In genomic region chr7:131502810-131503545, GRCh38 we compare ENCODE assay signal across 9 cellular contexts. TPM values are rescaled to one million over a fixed set of nuclear protein-coding genes. Genes with fewer than 3 reads are reported as not detected.
DNase-seq lines count a peak whose midpoint lies in the region; ATAC-seq and TF ChIP-seq lines count a peak whose summit lies in the region.
"Had no signal": no experiment of that assay in that cellular context is flagged by ENCODE, and none has a peak within 500 bp of the region (broad histone marks: within the 10 kb centered on the region; RNA-seq: fewer than 3 reads in every experiment).

No MANE protein-coding gene starts in this region.

- H3K27me3 ChIP-seq in left ventricle myocardium inferior (ENCODE audit: low read depth) (no peaks in the 10 kb centered on the region), HAP-1 (ENCODE audit: low read depth) (no peaks in the 10 kb centered on the region)

- H3K9me3 Mint-ChIP-seq in activated T-helper 17 cell treated with anti-CD3 and anti-CD28 coated beads, Interleukin-2, amount 50 U/mL, for 72 hours: no peaks in the 10 kb centered on the region

- no peaks in the 10 kb centered on the region for H3K9me3 ChIP-seq in left ventricle myocardium inferior (replicated peaks)
- H3K9me3 ChIP-seq in HAP-1: no peaks in the 10 kb centered on the region

- H3K4me3 Mint-ChIP-seq in activated T-helper 17 cell treated with anti-CD3 and anti-CD28 coated beads, Interleukin-2, amount 50 U/mL, for 72 hours: no peak overlapping the region

- peaks cover 49% of the 10 kb centered on the region for H3K4me1 ChIP-seq in left ventricle myocardium inferior
- no peaks in the 10 kb centered on the region; the same call in 1 of the 2 replicates for H3K4me1 ChIP-seq in HAP-1

- TF ChIP-seq CTCF in left ventricle myocardium inferior (IDR thresholded peaks at IDR 0.05; ENCODE audit: borderline replicate concordance): no peak

- H3K27me3 Mint-ChIP-seq in activated T-helper 17 cell treated with anti-CD3 and anti-CD28 coated beads, Interleukin-2, amount 50 U/mL, for 72 hours: no peaks in the 10 kb centered on the region

- peaks cover 24% of the 10 kb centered on the region for H3K4me1 Mint-ChIP-seq in activated T-helper 17 cell treated with anti-CD3 and anti-CD28 coated beads, Interleukin-2, amount 50 U/mL, for 72 hours

- H3K36me3 ChIP-seq in left ventricle myocardium inferior (peaks cover 50% of the 10 kb centered on the region), HAP-1 (replicated peaks) (peaks cover 50% of the 10 kb centered on the region)

- in situ Hi-C loops in HAP-1 (cut with MboI; ENCODE audit: low sequenced_read_pairs) (no loop called here), KBM-7 (cut with MboI; ENCODE audit: low pct_unique_long_range_greater_than_20kb, low sequenced_read_pairs) (no loop called here)

- H3K27ac Mint-ChIP-seq in activated T-helper 17 cell treated with anti-CD3 and anti-CD28 coated beads, Interleukin-2, amount 50 U/mL, for 72 hours: peak overlapping the region; percentile 38

- DNase-seq in DMS 273 (lab: John Stamatoyannopoulos, UW; ENCODE audit: unreplicated experiment): peak; percentile 63
- DNase-seq in DMS 273 treated with DMSO at 0.1 percent for 48 hours (lab: John Stamatoyannopoulos, UW): no peak
- DNase-seq in left ventricle myocardium inferior: peak; percentile 67
- DNase-seq in substantia nigra (lab: John Stamatoyannopoulos, UW): peak in 21 of 49 donors; percentile 16 to 76 (median 27)
- no peak for DNase-seq in HAP-1 (ENCODE audit: low spot score in 2 of 2)
- no peak for DNase-seq in KBM-7
- no peak for DNase-seq in NCI-H526 (lab: John Stamatoyannopoulos, UW)

- ATAC-seq in activated T-helper 17 cell treated with anti-CD3 and anti-CD28 coated beads, Interleukin-2, amount 50 U/mL, for 72 hours (replicated peaks): no peak

- H3K4me3 ChIP-seq in left ventricle myocardium inferior (no peak overlapping the region), HAP-1 (no peak overlapping the region)

- peak overlapping the region; percentile 85 for H3K27ac ChIP-seq in left ventricle myocardium inferior (replicated peaks)
- H3K27ac ChIP-seq in substantia nigra (ENCODE audit: low read depth, low read length, poor library complexity, severe bottlenecking): peak overlapping the region; percentile 24
- H3K27ac ChIP-seq: 22Rv1 had no signal

- intact Hi-C loops in left ventricle myocardium inferior (cut with micrococcal nuclease): no loop called here

- peaks cover 9% of the 10 kb centered on the region for H3K36me3 Mint-ChIP-seq in activated T-helper 17 cell treated with anti-CD3 and anti-CD28 coated beads, Interleukin-2, amount 50 U/mL, for 72 hours (ENCODE audit: low read depth)

RNA-seq across cellular contexts. Expression of gene PODXL, which starts 53.5 kb away (rescaled TPM):
- 1 to 10 TPM in 1 of 2 donors, under 1 TPM in 1; 0.40 to 1.8 TPM for total RNA-seq in activated T-helper 17 cell treated with anti-CD3 and anti-CD28 coated beads, Interleukin-2, amount 50 U/mL, for 72 hours
- 67.4 TPM for total RNA-seq in left ventricle myocardium inferior

Comparison
In these comparisons a context has a peak if more than half of its experiments do, and no peak if none do; other contexts are left out.
1. DNase-seq: peak in DMS 273 (single experiment) and left ventricle myocardium inferior (single experiment); none in DMS 273 treated with DMSO at 0.1 percent for 48 hours (single experiment), HAP-1 (0 of 2), KBM-7 (single experiment) and NCI-H526 (0 of 2).
2. RNA of gene PODXL, which starts 53.5 kb away (total RNA-seq): 67.4 TPM in left ventricle myocardium inferior (single experiment); 0.40 to 1.8 TPM in activated T-helper 17 cell treated with anti-CD3 and anti-CD28 coated beads, Interleukin-2, amount 50 U/mL, for 72 hours; every median in the first group is over 10 times any median in the second.